10 cellular contexts compared by ENCODE assay signal in genomic region chr18:63177822-63178525, GRCh38.
DNase-seq lines count a peak whose midpoint lies in the region; ATAC-seq, FAIRE-seq and TF ChIP-seq lines count a peak whose summit lies in the region.
"Had no signal": no experiment of that assay in that cellular context is flagged by ENCODE, and none has a peak within 500 bp of the region (broad histone marks: within the 10 kb centered on the region; RNA-seq: fewer than 3 reads in every experiment).

No MANE protein-coding gene starts in this region.

- H3K27ac Mint-ChIP-seq in activated B cell treated with CpG ODN at 0.5 μM for 24 hours = peak overlapping the region; percentile 61

- no peaks in the 10 kb centered on the region for H3K9me3 Mint-ChIP-seq in activated B cell treated with CpG ODN at 0.5 μM for 24 hours

- peaks cover 5% of the 10 kb centered on the region for H3K27me3 ChIP-seq in keratinocyte (ENCODE audit: control insufficient read depth, extremely low read depth, insufficient read depth, low read length)
- H3K27me3 ChIP-seq in subcutaneous abdominal adipose tissue (ENCODE audit: control insufficient read depth in 5 of 5, insufficient read depth in 4 of 5, low read length in 5 of 5) = no peaks in the 10 kb centered on the region
- H3K27me3 ChIP-seq in HepG2 (ENCODE audit: control insufficient read depth in 1 of 2, insufficient read depth in 2 of 2, low read length in 2 of 2) = peaks cover 0 to 30% of the 10 kb centered on the region in 2 experiments; a peak in 4 of 5 replicates
- H3K27me3 ChIP-seq in smooth muscle cell (ENCODE audit: low read depth) = peaks cover 45% of the 10 kb centered on the region

- H3K36me3 ChIP-seq in keratinocyte (ENCODE audit: control insufficient read depth in 2 of 2, extremely low read depth in 1 of 2, insufficient read depth in 2 of 2, low read length in 2 of 2) (no peaks in the 10 kb centered on the region), subcutaneous abdominal adipose tissue (ENCODE audit: control insufficient read depth in 5 of 5, insufficient read depth in 5 of 5, low read length in 5 of 5) (no peaks in the 10 kb centered on the region), HepG2 (replicated peaks in 1 of 2; ENCODE audit: control insufficient read depth in 1 of 2, insufficient read depth in 2 of 2, low read length in 2 of 2) (no peaks in the 10 kb centered on the region), smooth muscle cell (ENCODE audit: low read depth) (no peaks in the 10 kb centered on the region)

- dilution Hi-C loops in keratinocyte (cut with MboI; ENCODE audit: extremely low pct_ligation_motif_present, low sequenced_read_pairs) = no loop called here

- H3K9me1 ChIP-seq in keratinocyte (ENCODE audit: control insufficient read depth, extremely low read depth, insufficient read depth, low read length) = no peaks in the 10 kb centered on the region

- no peak overlapping the region for H3K4me3 Mint-ChIP-seq in activated B cell treated with CpG ODN at 0.5 μM for 24 hours

- peaks cover 94% of the 10 kb centered on the region for H3K4me1 Mint-ChIP-seq in activated B cell treated with CpG ODN at 0.5 μM for 24 hours

- H3K9me3 ChIP-seq in keratinocyte (ENCODE audit: control insufficient read depth, low read depth, low read length) (no peaks in the 10 kb centered on the region), subcutaneous abdominal adipose tissue (ENCODE audit: control insufficient read depth in 5 of 5, low read length in 5 of 5) (no peaks in the 10 kb centered on the region), HepG2 (ENCODE audit: low read length) (no peaks in the 10 kb centered on the region), smooth muscle cell (replicated peaks; ENCODE audit: low read depth) (no peaks in the 10 kb centered on the region)

- intact Hi-C loops in activated B cell treated with CpG ODN at 0.5 μM for 24 hours (cut with micrococcal nuclease) (no loop called here), HepG2 (cut with micrococcal nuclease; ENCODE audit: unreplicated experiment) (loop anchor here (5.0 kb wide), 1 partner anchor 519 kb away; no protein-coding TSS in a partner anchor)

- DNase-seq in LoVo (ENCODE audit: low spot score) (peak; percentile 18), activated B cell treated with CpG ODN at 0.5 μM for 24 hours (no peak), keratinocyte (ENCODE audit: low read depth, low spot score) (no peak), HepG2 (ENCODE audit: low spot score) (no peak), left lobe of liver (ENCODE audit: low spot score) (no peak), smooth muscle cell (lab: John Stamatoyannopoulos, UW; ENCODE audit: unreplicated experiment) (no peak)
- DNase-seq: NCI-H524 treated with DMSO at 0.1 percent for 48 hours had no signal

- TF ChIP-seq RAD21 in HepG2 (CRISPR knock-in tag; IDR thresholded peaks at IDR 0.05) = no peak

- peak overlapping the region; percentile 81 for H2AFZ ChIP-seq in keratinocyte (ENCODE audit: control insufficient read depth, low read length)
- no peak overlapping the region for H2AFZ ChIP-seq in HepG2 (ENCODE audit: low read length)
- no peak overlapping the region for H2AFZ ChIP-seq in smooth muscle cell (ENCODE audit: low read depth)

- H3K9ac ChIP-seq in keratinocyte (ENCODE audit: control insufficient read depth, extremely low read depth, insufficient read depth, low read length) (no peak overlapping the region), subcutaneous abdominal adipose tissue (ENCODE audit: low read length in 5 of 5) (peak overlapping the region in 3 of 5 donors; percentile 17 to 26 (median 21)), HepG2 (ENCODE audit: insufficient read depth, low read depth, low read length) (no peak overlapping the region), smooth muscle cell (ENCODE audit: low read depth) (no peak overlapping the region)

- BruUV-seq in HepG2 (replicated peaks; lab: Mats Ljungman, UMichigan) = no TSS peak

- peaks cover 29% of the 10 kb centered on the region for H3K36me3 Mint-ChIP-seq in activated B cell treated with CpG ODN at 0.5 μM for 24 hours (ENCODE audit: low read depth)

- POLR2A ChIA-PET in activated B cell treated with CpG ODN at 0.5 μM for 24 hours (lab: Charles Lee) (interaction anchor here (0.8 kb wide), 1 partner anchor 16 kb away, joined by 4 read pairs; no protein-coding TSS in a partner anchor), HepG2 (lab: Yijun Ruan, JAX) (no interaction called here)

- no peak for TF ChIP-seq EP300 in HepG2 (IDR thresholded peaks at IDR 0.05; ENCODE audit: low read depth in 2 of 2, low read length in 2 of 2)
- TF ChIP-seq EP300 in HepG2 (CRISPR knock-in tag; IDR thresholded peaks at IDR 0.05; ENCODE audit: borderline replicate concordance) = no peak

- H3K79me2 ChIP-seq in keratinocyte (ENCODE audit: control insufficient read depth, insufficient read depth, low read length) (no peaks in the 10 kb centered on the region), HepG2 (ENCODE audit: insufficient read depth, low read length) (no peaks in the 10 kb centered on the region), smooth muscle cell (ENCODE audit: low read depth) (no peaks in the 10 kb centered on the region)

- WGBS in HepG2 (ENCODE audit: low lambda C conversion rate) = 72% methylated on average over 19 of the region's 23 CpGs
- 94% methylated on average over 23 of the region's 23 CpGs for WGBS in smooth muscle cell (ENCODE audit: low lambda C conversion rate)

- peaks cover 3% of the 10 kb centered on the region for H3K4me1 ChIP-seq in keratinocyte (ENCODE audit: control insufficient read depth, extremely low read depth, insufficient read depth, low read length)
- peaks cover 14 to 50% (median 39%) of the 10 kb centered on the region in 5 donors for H3K4me1 ChIP-seq in subcutaneous abdominal adipose tissue (ENCODE audit: control insufficient read depth in 5 of 5, insufficient read depth in 5 of 5, low read length in 5 of 5)
- no peaks in the 10 kb centered on the region for H3K4me1 ChIP-seq in HepG2 (ENCODE audit: insufficient read depth, low read length)
- no peaks in the 10 kb centered on the region for H3K4me1 ChIP-seq in smooth muscle cell (ENCODE audit: low read depth)

- H3K27ac ChIP-seq in keratinocyte (ENCODE audit: control insufficient read depth, insufficient read depth, low read length) (no peak overlapping the region), subcutaneous abdominal adipose tissue (ENCODE audit: low read depth, low read length) (peak overlapping the region; percentile 78), HepG2 (ENCODE audit: extremely low read length, insufficient read depth, low read length) (no peak overlapping the region), smooth muscle cell (ENCODE audit: low read depth) (no peak overlapping the region)

- no peaks in the 10 kb centered on the region for H3K27me3 Mint-ChIP-seq in activated B cell treated with CpG ODN at 0.5 μM for 24 hours

- CTCF ChIA-PET in activated B cell treated with CpG ODN at 0.5 μM for 24 hours (lab: Charles Lee) = interaction anchor here (1.1 to 1.3 kb wide), 2 partner anchors 14 to 140 kb away, joined by 4 to 6 read pairs; no protein-coding TSS in a partner anchor
- CTCF ChIA-PET in HepG2 (lab: Yijun Ruan, JAX; ENCODE audit: low intra/inter-chr PET ratio, low total read pairs) = no interaction called here

- H3F3A ChIP-seq in smooth muscle cell (ENCODE audit: low read depth) = no peaks in the 10 kb centered on the region

- ATAC-seq in activated B cell treated with CpG ODN at 0.5 μM for 24 hours (ENCODE audit: low read depth) (no peak), HepG2 (no peak), left lobe of liver (no peak)

- no peak for TF ChIP-seq CTCF in activated B cell treated with CpG ODN at 0.5 μM for 24 hours (IDR thresholded peaks at IDR 0.05)
- no peak for TF ChIP-seq CTCF in keratinocyte (optimal IDR thresholded peaks at IDR 0.05 in 1 of 3, IDR thresholded peaks at IDR 0.05 in 1 of 3, conservative IDR thresholded peaks at IDR 0.05 in 1 of 3; ENCODE audit: extremely low read depth in 1 of 3, insufficient read depth in 2 of 3, low read length in 3 of 3)
- no peak for TF ChIP-seq CTCF in HepG2 (CRISPR knock-in tag; IDR thresholded peaks at IDR 0.05)
- TF ChIP-seq CTCF in smooth muscle cell (IDR thresholded peaks at IDR 0.05; ENCODE audit: borderline replicate concordance, insufficient read depth, poor library complexity, severe bottlenecking) = no peak

- H4K20me1 ChIP-seq in keratinocyte (ENCODE audit: control insufficient read depth, extremely low read depth, insufficient read depth, low read length) = no peaks in the 10 kb centered on the region
- no peaks in the 10 kb centered on the region for H4K20me1 ChIP-seq in HepG2 (ENCODE audit: insufficient read depth, low read length)
- no peaks in the 10 kb centered on the region for H4K20me1 ChIP-seq in smooth muscle cell (ENCODE audit: low read depth)

- in situ Hi-C loops in HepG2 (cut with HindIII; ENCODE audit: extremely low pct_ligation_motif_present, low pct_unique_long_range_greater_than_20kb) = no loop called here

- FAIRE-seq in keratinocyte (lab: Jason Lieb, UNC) = no peak
- no peak for FAIRE-seq in HepG2 (lab: Jason Lieb, UNC)
- FAIRE-seq: bronchial epithelial cell, urothelium cell line had no signal

- H3K4me2 ChIP-seq in keratinocyte (ENCODE audit: control insufficient read depth, extremely low read depth, insufficient read depth, low read depth, low read length) (peak overlapping the region; percentile 69), HepG2 (ENCODE audit: low read depth, low read length) (no peak overlapping the region), smooth muscle cell (no peak overlapping the region)

- no peak for TF ChIP-seq POLR2A in HepG2 (IDR thresholded peaks at IDR 0.05; ENCODE audit: insufficient read depth in 1 of 2, low read depth in 2 of 2, low read length in 2 of 2)

- H3K4me3 ChIP-seq in keratinocyte (ENCODE audit: control insufficient read depth in 2 of 3, extremely low read depth in 1 of 3, insufficient read depth in 2 of 3, low read depth in 1 of 3, low read length in 3 of 3) (peak overlapping the region in 2 of 3 experiments; percentile 36 to 39), subcutaneous abdominal adipose tissue (ENCODE audit: low read depth in 1 of 5, low read length in 5 of 5) (peak overlapping the region; percentile 17 to 54 (median 49)), HepG2 (replicated peaks in 1 of 3; ENCODE audit: insufficient read depth in 1 of 3, low read depth in 2 of 3, low read length in 3 of 3) (no peak overlapping the region), smooth muscle cell (no peak overlapping the region)

TF ChIP-seq in HepG2, 621 proteins besides CTCF, POLR2A, EP300 and RAD21 (continues in another document):
- no peak for TF ChIP-seq SP2 (CRISPR knock-in tag; IDR thresholded peaks at IDR 0.05)
- TF ChIP-seq PBX3 (CRISPR knock-in tag; IDR thresholded peaks at IDR 0.05; ENCODE audit: borderline replicate concordance) = no peak

Comparison
In these comparisons a context has a peak if more than half of its experiments do, and no peak if none do; other contexts are left out.
1. H3K4me3 ChIP-seq: peak in keratinocyte (2 of 3) and subcutaneous abdominal adipose tissue (5 of 5); none in HepG2 (0 of 3) and smooth muscle cell (single experiment).
2. H3K9ac ChIP-seq: peak in subcutaneous abdominal adipose tissue (3 of 5); none in keratinocyte (single experiment), HepG2 (single experiment) and smooth muscle cell (single experiment).